Comparison of ENCODE assay signal across 14 cellular contexts in the genomic region with DNA sequence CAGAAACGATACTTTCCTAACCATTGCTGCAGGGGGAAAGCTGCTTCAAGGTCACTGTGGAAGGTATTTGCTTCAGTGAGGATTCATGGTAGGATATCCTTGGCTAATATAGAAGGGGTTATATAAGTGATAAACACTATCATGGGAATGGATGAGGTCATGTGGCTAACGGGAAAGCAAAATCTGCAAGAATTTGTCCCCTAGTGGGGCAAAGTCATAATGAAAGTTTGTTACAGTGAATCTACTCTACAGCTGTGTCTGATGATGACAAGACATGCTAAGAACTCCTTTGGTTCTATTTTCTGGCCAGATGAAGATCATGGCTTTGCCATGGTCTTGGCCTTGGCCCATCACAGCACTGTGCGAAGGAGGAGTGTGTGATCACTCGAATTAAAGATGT.
DNase-seq lines count a peak whose midpoint lies in the region; ATAC-seq, FAIRE-seq and TF ChIP-seq lines count a peak whose summit lies in the region.
"Had no signal": no experiment of that assay in that cellular context is flagged by ENCODE, and none has a peak within 500 bp of the region (broad histone marks: within the 10 kb centered on the region; RNA-seq: fewer than 3 reads in every experiment).

No MANE protein-coding gene starts in this region.

- DNase-seq in GM12864 (ENCODE audit: low read depth) (no peak), HTR-8/SVneo (ENCODE audit: insufficient read length, low spot score) (no peak), midbrain (lab: John Stamatoyannopoulos, UW) (no peak), NCI-H446 (lab: John Stamatoyannopoulos, UW) (no peak)
- no peak for DNase-seq in stimulated activated CD4-positive, alpha-beta T cell treated with anti-CD3 and anti-CD28 coated beads, Interleukin-4, amount 100 ng/mL, for 4 hours
- DNase-seq: activated gamma-delta T cell treated with Interleukin-2 at 50 U/mL for 16 hours, KBM-7, nephron progenitor cell had no signal

- ATAC-seq in GM19023 (IDR thresholded peaks at IDR 0.05; ENCODE audit: unreplicated experiment), result peak; percentile 45
- peak; percentile 44 for ATAC-seq in HG02642 (IDR thresholded peaks at IDR 0.05; ENCODE audit: poor library complexity, unreplicated experiment)
- no peak for ATAC-seq in HG02840 (IDR thresholded peaks at IDR 0.05; ENCODE audit: low FRiP score, unreplicated experiment)
- ATAC-seq: Right ventricle myocardium inferior had no signal

- no peak overlapping the region for H3K4me3 ChIP-seq in GM12864 (ENCODE audit: low read depth, low read length)
- H3K4me3 ChIP-seq: skin epidermis had no signal

- peak; percentile 89 for FAIRE-seq in HTR-8/SVneo (lab: Jason Lieb, UNC)
- FAIRE-seq: islet of Langerhans had no signal

- peak; percentile 27 for TF ChIP-seq CTCF in GM12864 (IDR thresholded peaks at IDR 0.05; ENCODE audit: low read depth, low read length, missing control alignments)
